In the genomic region with DNA sequence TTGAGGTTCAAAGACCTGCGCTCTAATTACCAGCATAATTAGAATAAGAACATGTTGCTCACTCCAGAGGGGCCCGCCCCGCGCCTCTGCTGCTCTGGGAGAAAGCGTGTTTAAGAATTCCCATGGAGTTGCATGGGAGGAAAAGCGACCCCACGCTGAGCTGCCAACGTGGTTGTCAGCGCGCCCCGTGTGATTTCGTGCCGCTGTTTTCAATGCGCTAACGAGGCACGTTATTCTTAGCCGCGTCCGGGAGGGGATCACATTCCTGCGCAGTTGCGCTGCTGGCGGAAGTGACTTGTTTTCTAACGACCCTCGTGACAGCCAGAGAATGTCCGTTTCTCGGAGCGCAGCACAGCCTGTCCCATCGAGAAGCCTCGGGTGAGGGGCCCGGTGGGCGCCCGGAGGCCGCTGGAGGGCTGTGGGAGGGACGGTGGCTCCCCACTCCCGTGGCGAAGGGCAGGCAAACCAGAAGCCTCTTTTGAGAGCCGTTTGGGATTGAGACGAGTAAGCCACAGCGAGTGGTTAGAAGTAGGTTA, we compare ENCODE assay signal across 14 cellular contexts.
DNase-seq lines count a peak whose midpoint lies in the region; ATAC-seq, FAIRE-seq and TF ChIP-seq lines count a peak whose summit lies in the region.
"Had no signal": no experiment of that assay in that cellular context is flagged by ENCODE, and none has a peak within 500 bp of the region (broad histone marks: within the 10 kb centered on the region; RNA-seq: fewer than 3 reads in every experiment).

No MANE protein-coding gene starts in this region.

- H3K4me1 ChIP-seq in H1 (replicated peaks in 1 of 4; ENCODE audit: control insufficient read depth in 3 of 4, insufficient read depth in 4 of 4, low read length in 3 of 4) (peaks cover 0 to 9% (median 3%) of the 10 kb centered on the region in 4 experiments; a peak in 3 of 7 replicates), suprapubic skin (peaks cover 17% of the 10 kb centered on the region)

- H4K20me1 ChIP-seq in H1 (replicated peaks in 1 of 2; ENCODE audit: control insufficient read depth in 1 of 2, insufficient read depth in 2 of 2, low read length in 2 of 2): peaks cover 0 to 4% of the 10 kb centered on the region in 2 experiments

- H3K18ac ChIP-seq in H1 (ENCODE audit: extremely low read depth, low read length): peak overlapping the region; percentile 82

- H3K79me2 ChIP-seq in H1 (ENCODE audit: control insufficient read depth in 1 of 2, insufficient read depth in 2 of 2, low read length in 2 of 2): no peaks in the 10 kb centered on the region

- no peak overlapping the region for H3K14ac ChIP-seq in H1 (ENCODE audit: insufficient read length)

- DNase-seq in NCI-H1417 (lab: John Stamatoyannopoulos, UW) (peak in 2 of 3 experiments; percentile 20 to 43), NCI-H1417 treated with DMSO at 0.1 percent for 48 hours (lab: John Stamatoyannopoulos, UW) (no peak), H1 (ENCODE audit: low read depth in 1 of 2, low spot score in 2 of 2) (peak; percentile 50 to 73), left kidney (ENCODE audit: low read depth, low spot score) (peak; percentile 91), suprapubic skin (ENCODE audit: low spot score in 2 of 2) (peak in 1 of 2 donors; percentile 74), NCI-H446 (lab: John Stamatoyannopoulos, UW) (no peak)
- DNase-seq: mammary epithelial cell, NCI-H2081, T1000 had no signal

- no peaks in the 10 kb centered on the region for H3K79me1 ChIP-seq in H1 (ENCODE audit: low read depth, low read length)

- H3K4me3 ChIP-seq in H1 (ENCODE audit: extremely low read depth in 1 of 4, insufficient read depth in 2 of 4, low read depth in 3 of 4, low read length in 4 of 4) (peak overlapping the region; percentile 21 to 67 (median 58)), suprapubic skin (peak overlapping the region; percentile 39)

- H4K8ac ChIP-seq in H1 (ENCODE audit: extremely low read depth, insufficient read depth, low read length): no peak overlapping the region

- 3% methylated on average over 33 of the region's 39 CpGs; no CpG with 5 or more reads in 1 of the 2 experiments for WGBS in H1 (ENCODE audit: extremely low coverage in 1 of 2, insufficient coverage in 1 of 2, insufficient read length in 1 of 2, insufficient replicate concordance in 2 of 2, low coverage in 1 of 2, low lambda C conversion rate in 2 of 2, missing lambda C conversion rate in 1 of 2), 2 experiments
- 2% methylated on average over 19 of the region's 39 CpGs for WGBS in suprapubic skin

- no peak overlapping the region for H3K23ac ChIP-seq in H1 (ENCODE audit: insufficient read length)

- TF ChIP-seq CTCF in H1 (IDR thresholded peaks at IDR 0.05; ENCODE audit: control extremely low read depth in 1 of 3, insufficient read depth in 1 of 3, low read depth in 1 of 3, low read length in 3 of 3) (no peak), suprapubic skin (IDR thresholded peaks at IDR 0.05) (no peak)

- H3K23me2 ChIP-seq in H1 (ENCODE audit: low read depth, low read length): peaks cover 10% of the 10 kb centered on the region; the same call in 1 of the 2 replicates

- no peak overlapping the region for H2BK5ac ChIP-seq in H1 (ENCODE audit: low read depth, low read length)

- peak overlapping the region; percentile 41; the same call in 1 of the 2 replicates for H2BK20ac ChIP-seq in H1 (ENCODE audit: low read length)

- CTCF ChIA-PET in H1 (lab: Charles Lee; ENCODE audit: partially characterized antibody): interaction anchor here (0.6 kb wide), 1 partner anchor 256 kb away, joined by 3 read pairs; no protein-coding TSS in a partner anchor

- ATAC-seq in HG03045 (IDR thresholded peaks at IDR 0.05; ENCODE audit: unreplicated experiment) (no peak), GM18511 (IDR thresholded peaks at IDR 0.05; ENCODE audit: unreplicated experiment) (no peak)

- H2AFZ ChIP-seq in H1 (ENCODE audit: low read length): peak overlapping the region; percentile 82

- no peaks in the 10 kb centered on the region for H3K9me3 ChIP-seq in H1 (ENCODE audit: insufficient read depth in 2 of 2, low read depth in 1 of 2, low read length in 1 of 2)
- H3K9me3 ChIP-seq in suprapubic skin: no peaks in the 10 kb centered on the region

- peak overlapping the region; percentile 70 for H4K91ac ChIP-seq in H1 (replicated peaks; ENCODE audit: insufficient read length, low read length)

- TF ChIP-seq POLR2A in H1 (IDR thresholded peaks at IDR 0.05; ENCODE audit: control extremely low read depth in 1 of 2, low read depth in 2 of 2, low read length in 2 of 2): 0 out of 3 replicates have a peak, but pooled peaks of 1 of the 2 experiments have one; percentile 20
- no peak for TF ChIP-seq POLR2A in suprapubic skin (IDR thresholded peaks at IDR 0.05)

- H3K27me3 ChIP-seq in H1 (replicated peaks in 1 of 4; ENCODE audit: control insufficient read depth in 3 of 4, extremely low read depth in 1 of 4, insufficient read depth in 3 of 4, low read length in 3 of 4) (peaks cover 3 to 30% (median 23%) of the 10 kb centered on the region in 4 experiments), suprapubic skin (peaks cover 43% of the 10 kb centered on the region)

- POLR2A ChIA-PET in H1 (lab: Charles Lee; ENCODE audit: partially characterized antibody): no interaction called here

- TF ChIP-seq EP300 in H1 (IDR thresholded peaks at IDR 0.05; ENCODE audit: borderline replicate concordance in 1 of 2, low read depth in 2 of 2, low read length in 2 of 2): no peak
- TF ChIP-seq EP300 in suprapubic skin (IDR thresholded peaks at IDR 0.05): no peak

- no peak overlapping the region for H3K56ac ChIP-seq in H1 (replicated peaks; ENCODE audit: insufficient read length, low read depth, low read length)

- peak overlapping the region; percentile 83 for H3K4me2 ChIP-seq in H1 (ENCODE audit: insufficient read depth in 1 of 2, low read depth in 2 of 2, low read length in 2 of 2)

- H2AK5ac ChIP-seq in H1 (ENCODE audit: low read depth, low read length): no peak overlapping the region

- H2BK15ac ChIP-seq in H1 (ENCODE audit: low read length): no peak overlapping the region

- H3K36me3 ChIP-seq in H1 (ENCODE audit: control insufficient read depth in 2 of 4, insufficient read depth in 4 of 4, low read length in 3 of 4) (no peaks in the 10 kb centered on the region), suprapubic skin (no peaks in the 10 kb centered on the region)

- peak overlapping the region; percentile 43 for H2BK120ac ChIP-seq in H1 (replicated peaks; ENCODE audit: low read depth, low read length)

- H3K4ac ChIP-seq in H1 (replicated peaks; ENCODE audit: insufficient read length, low read depth, low read length): no peak overlapping the region

- H2BK12ac ChIP-seq in H1 (ENCODE audit: low read depth, low read length): peak overlapping the region; percentile 75; the same call in 1 of the 2 replicates

- no peak overlapping the region for H4K5ac ChIP-seq in H1 (ENCODE audit: insufficient read length, low read depth, low read length)

- H3K9ac ChIP-seq in H1 (replicated peaks in 1 of 4; ENCODE audit: extremely low read depth in 1 of 4, low read depth in 3 of 4, low read length in 3 of 4): peak overlapping the region in 2 of 4 experiments; percentile 8 to 20; a peak in 1 of 7 replicates

- H3K27ac ChIP-seq in H1 (ENCODE audit: low read depth, low read length) (no peak overlapping the region), suprapubic skin (no peak overlapping the region)

- TF ChIP-seq RAD21 in H1 (IDR thresholded peaks at IDR 0.05 in 1 of 2, conservative IDR thresholded peaks at IDR 0.05 in 1 of 2; ENCODE audit: low read depth in 2 of 2, low read length in 2 of 2): no peak; a peak in 1 of 4 replicates

- peak; percentile 39 for FAIRE-seq in H1 (lab: Jason Lieb, UNC)
- FAIRE-seq: A204.1, GM18507, RCC 7860 had no signal

TF ChIP-seq in H1, 55 proteins besides CTCF, POLR2A, EP300 and RAD21 (continues in another document):
- TF ChIP-seq EGR1 (IDR thresholded peaks at IDR 0.05; ENCODE audit: borderline replicate concordance, low read depth, low read length) (no peak), SP4 (IDR thresholded peaks at IDR 0.05; ENCODE audit: low read length) (no peak), HDAC2 (IDR thresholded peaks at IDR 0.05; ENCODE audit: borderline replicate concordance in 1 of 2, low read depth in 2 of 2, low read length in 2 of 2) (peak in 1 of 2 experiments; percentile 79; a peak in 2 of 4 replicates), JUND (IDR thresholded peaks at IDR 0.05; ENCODE audit: low read length) (no peak), NANOG (IDR thresholded peaks at IDR 0.05; ENCODE audit: insufficient read depth, low read depth, low read length, poor library complexity, severe bottlenecking) (peak; percentile 0), SUZ12 (IDR thresholded peaks at IDR 0.05; ENCODE audit: low read length) (no peak; the same call in none of the 2 replicates), ZNF274 (IDR thresholded peaks at IDR 0.05; ENCODE audit: borderline replicate concordance, extremely low read depth, low read length) (no peak), TEAD4 (IDR thresholded peaks at IDR 0.05; ENCODE audit: low read depth, low read length) (peak; percentile 92), RFX5 (IDR thresholded peaks at IDR 0.05; ENCODE audit: borderline replicate concordance, low read depth, low read length) (no peak), RBBP5 (IDR thresholded peaks at IDR 0.05; ENCODE audit: borderline replicate concordance, low read depth, low read length) (no peak), KDM5A (IDR thresholded peaks at IDR 0.05; ENCODE audit: low read length) (no peak)
- TF ChIP-seq, protein P1, sequence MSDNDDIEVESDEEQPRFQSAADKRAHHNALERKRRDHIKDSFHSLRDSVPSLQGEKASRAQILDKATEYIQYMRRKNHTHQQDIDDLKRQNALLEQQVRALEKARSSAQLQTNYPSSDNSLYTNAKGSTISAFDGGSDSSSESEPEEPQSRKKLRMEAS (IDR thresholded peaks at IDR 0.05): peak; percentile 93

Comparison
In these comparisons a context has a peak if more than half of its experiments do, and no peak if none do; other contexts are left out.
1. DNase-seq: peak in NCI-H1417 (2 of 3), H1 (2 of 2) and left kidney (single experiment); none in NCI-H1417 treated with DMSO at 0.1 percent for 48 hours (single experiment) and NCI-H446 (0 of 2).